In genomic region chr2:154375625-154376020, GRCh38 we compare ENCODE assay signal across 1 cellular context.
TF ChIP-seq lines count a peak whose summit lies in the region.

No MANE protein-coding gene starts in this region.

TF ChIP-seq in HCT116, 20 proteins besides CTCF, POLR2A, EP300 and RAD21 (continued from another document):
- TF ChIP-seq MAX (IDR thresholded peaks at IDR 0.05) (no peak), YY1 (IDR thresholded peaks at IDR 0.05; ENCODE audit: extremely low read depth, insufficient replicate concordance, low read depth, low read length) (no peak), ELF1 (IDR thresholded peaks at IDR 0.05; ENCODE audit: borderline replicate concordance, low read depth) (no peak), POLR2AphosphoS5 (IDR thresholded peaks at IDR 0.05; ENCODE audit: low read depth, low read length) (no peak), SP1 (IDR thresholded peaks at IDR 0.05; ENCODE audit: low read depth) (no peak), EGR1 (IDR thresholded peaks at IDR 0.05; ENCODE audit: low read depth) (no peak), CBX3 (IDR thresholded peaks at IDR 0.05; ENCODE audit: low read depth) (no peak), SIN3A (IDR thresholded peaks at IDR 0.05; ENCODE audit: low read depth) (no peak), EZH2phosphoT487 (IDR thresholded peaks at IDR 0.05; ENCODE audit: borderline replicate concordance) (no peak)
